ENCODE assay signal across 1 cellular context in genomic region chr5:146130440-146131045, GRCh38.
TF ChIP-seq lines count a peak whose summit lies in the region.

No MANE protein-coding gene starts in this region.

TF ChIP-seq in GM23338, 12 proteins besides CTCF, POLR2A, EP300 and RAD21 (continued from another document):
- TF ChIP-seq, protein P1, sequence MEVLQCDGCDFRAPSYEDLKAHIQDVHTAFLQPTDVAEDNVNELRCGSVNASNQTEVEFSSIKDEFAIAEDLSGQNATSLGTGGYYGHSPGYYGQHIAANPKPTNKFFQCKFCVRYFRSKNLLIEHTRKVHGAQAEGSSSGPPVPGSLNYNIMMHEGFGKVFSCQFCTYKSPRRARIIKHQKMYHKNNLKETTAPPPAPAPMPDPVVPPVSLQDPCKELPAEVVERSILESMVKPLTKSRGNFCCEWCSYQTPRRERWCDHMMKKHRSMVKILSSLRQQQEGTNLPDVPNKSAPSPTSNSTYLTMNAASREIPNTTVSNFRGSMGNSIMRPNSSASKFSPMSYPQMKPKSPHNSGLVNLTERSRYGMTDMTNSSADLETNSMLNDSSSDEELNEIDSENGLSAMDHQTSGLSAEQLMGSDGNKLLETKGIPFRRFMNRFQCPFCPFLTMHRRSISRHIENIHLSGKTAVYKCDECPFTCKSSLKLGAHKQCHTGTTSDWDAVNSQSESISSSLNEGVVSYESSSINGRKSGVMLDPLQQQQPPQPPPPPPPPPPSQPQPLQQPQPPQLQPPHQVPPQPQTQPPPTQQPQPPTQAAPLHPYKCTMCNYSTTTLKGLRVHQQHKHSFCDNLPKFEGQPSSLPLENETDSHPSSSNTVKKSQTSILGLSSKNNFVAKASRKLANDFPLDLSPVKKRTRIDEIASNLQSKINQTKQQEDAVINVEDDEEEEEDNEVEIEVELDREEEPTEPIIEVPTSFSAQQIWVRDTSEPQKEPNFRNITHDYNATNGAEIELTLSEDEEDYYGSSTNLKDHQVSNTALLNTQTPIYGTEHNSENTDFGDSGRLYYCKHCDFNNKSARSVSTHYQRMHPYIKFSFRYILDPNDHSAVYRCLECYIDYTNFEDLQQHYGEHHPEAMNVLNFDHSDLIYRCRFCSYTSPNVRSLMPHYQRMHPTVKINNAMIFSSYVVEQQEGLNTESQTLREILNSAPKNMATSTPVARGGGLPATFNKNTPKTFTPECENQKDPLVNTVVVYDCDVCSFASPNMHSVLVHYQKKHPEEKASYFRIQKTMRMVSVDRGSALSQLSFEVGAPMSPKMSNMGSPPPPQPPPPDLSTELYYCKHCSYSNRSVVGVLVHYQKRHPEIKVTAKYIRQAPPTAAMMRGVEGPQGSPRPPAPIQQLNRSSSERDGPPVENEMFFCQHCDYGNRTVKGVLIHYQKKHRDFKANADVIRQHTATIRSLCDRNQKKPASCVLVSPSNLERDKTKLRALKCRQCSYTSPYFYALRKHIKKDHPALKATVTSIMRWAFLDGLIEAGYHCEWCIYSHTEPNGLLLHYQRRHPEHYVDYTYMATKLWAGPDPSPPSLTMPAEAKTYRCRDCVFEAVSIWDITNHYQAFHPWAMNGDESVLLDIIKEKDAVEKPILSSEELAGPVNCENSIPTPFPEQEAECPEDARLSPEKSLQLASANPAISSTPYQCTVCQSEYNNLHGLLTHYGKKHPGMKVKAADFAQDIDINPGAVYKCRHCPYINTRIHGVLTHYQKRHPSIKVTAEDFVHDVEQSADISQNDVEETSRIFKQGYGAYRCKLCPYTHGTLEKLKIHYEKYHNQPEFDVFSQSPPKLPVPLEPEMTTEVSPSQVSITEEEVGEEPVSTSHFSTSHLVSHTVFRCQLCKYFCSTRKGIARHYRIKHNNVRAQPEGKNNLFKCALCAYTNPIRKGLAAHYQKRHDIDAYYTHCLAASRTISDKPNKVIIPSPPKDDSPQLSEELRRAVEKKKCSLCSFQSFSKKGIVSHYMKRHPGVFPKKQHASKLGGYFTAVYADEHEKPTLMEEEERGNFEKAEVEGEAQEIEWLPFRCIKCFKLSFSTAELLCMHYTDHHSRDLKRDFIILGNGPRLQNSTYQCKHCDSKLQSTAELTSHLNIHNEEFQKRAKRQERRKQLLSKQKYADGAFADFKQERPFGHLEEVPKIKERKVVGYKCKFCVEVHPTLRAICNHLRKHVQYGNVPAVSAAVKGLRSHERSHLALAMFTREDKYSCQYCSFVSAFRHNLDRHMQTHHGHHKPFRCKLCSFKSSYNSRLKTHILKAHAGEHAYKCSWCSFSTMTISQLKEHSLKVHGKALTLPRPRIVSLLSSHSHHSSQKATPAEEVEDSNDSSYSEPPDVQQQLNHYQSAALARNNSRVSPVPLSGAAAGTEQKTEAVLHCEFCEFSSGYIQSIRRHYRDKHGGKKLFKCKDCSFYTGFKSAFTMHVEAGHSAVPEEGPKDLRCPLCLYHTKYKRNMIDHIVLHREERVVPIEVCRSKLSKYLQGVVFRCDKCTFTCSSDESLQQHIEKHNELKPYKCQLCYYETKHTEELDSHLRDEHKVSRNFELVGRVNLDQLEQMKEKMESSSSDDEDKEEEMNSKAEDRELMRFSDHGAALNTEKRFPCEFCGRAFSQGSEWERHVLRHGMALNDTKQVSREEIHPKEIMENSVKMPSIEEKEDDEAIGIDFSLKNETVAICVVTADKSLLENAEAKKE (CRISPR knock-in tag; IDR thresholded peaks at IDR 0.05), result no peak
- TF ChIP-seq NANOG (IDR thresholded peaks at IDR 0.05; ENCODE audit: borderline replicate concordance), result no peak
